ENCODE assay signal across 8 cellular contexts in the genomic region with DNA sequence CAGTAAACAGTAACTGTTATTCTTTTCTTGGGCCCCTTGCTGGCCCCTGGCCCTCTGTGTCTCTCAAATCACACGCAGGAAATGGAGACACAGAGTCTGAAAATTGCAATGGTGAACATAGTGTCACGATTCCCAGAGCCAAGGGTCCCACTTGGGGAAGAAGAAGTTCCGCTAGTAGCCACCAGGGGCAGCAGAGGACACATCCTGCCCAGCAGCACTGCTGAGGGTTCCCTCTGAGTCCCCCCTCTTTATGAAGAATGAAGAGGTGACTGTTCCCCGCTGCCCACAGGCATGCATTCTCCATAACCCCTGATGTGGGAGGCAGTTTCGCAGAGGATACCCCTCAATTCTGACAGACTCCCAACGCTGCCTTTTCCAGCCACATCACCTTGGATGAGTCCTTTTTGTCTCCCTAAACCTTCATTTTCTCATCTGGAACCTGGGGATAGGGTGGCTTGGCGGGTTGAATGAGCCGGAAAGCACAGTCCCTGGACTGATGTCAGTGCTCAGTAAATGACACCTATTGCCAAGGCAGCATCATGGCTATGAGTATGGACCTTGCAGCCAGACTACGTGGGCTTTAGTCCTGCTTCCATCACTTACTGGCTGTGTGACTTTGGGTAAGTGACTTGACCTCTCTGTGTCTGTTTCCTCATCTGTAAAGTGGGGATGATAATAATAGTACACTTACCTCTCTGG.
A peak's percentile ranks its signal among the peaks of the same experiment; 100 is the strongest.
DNase-seq lines count a peak whose midpoint lies in the region; ATAC-seq, FAIRE-seq and TF ChIP-seq lines count a peak whose summit lies in the region.

No MANE protein-coding gene starts in this region.

- no peaks in the 10 kb centered on the region for H3K9me3 Mint-ChIP-seq in activated T-cell treated with anti-CD3 and anti-CD28 coated beads, Interleukin-2, amount 50 U/mL, for 24 hours

- intact Hi-C loops in A673 (cut with micrococcal nuclease; ENCODE audit: unreplicated experiment), result loop anchor here (10.0 kb wide), 1 partner anchor 109 kb away; no protein-coding TSS in a partner anchor

- DNase-seq in A673 (ENCODE audit: low spot score), result peak; percentile 66
- DNase-seq in GM12891 (ENCODE audit: insufficient read length, low spot score), result peak; percentile 58
- peak; percentile 36 to 67 for DNase-seq in NCI-H446 (lab: John Stamatoyannopoulos, UW)
- DNase-seq in activated T-cell treated with anti-CD3 and anti-CD28 coated beads, Interleukin-2, amount 50 U/mL, for 24 hours, result peak; percentile 59
- peak; percentile 59 for DNase-seq in glomerular visceral epithelial cell (ENCODE audit: extremely low spot score)
- peak; percentile 80 for DNase-seq in retina
- DNase-seq in NCI-H524 treated with DMSO at 0.1 percent for 48 hours (lab: John Stamatoyannopoulos, UW), result no peak

- TF ChIP-seq CTCF in A673 (conservative IDR thresholded peaks at IDR 0.05; ENCODE audit: low read depth, low read length), result peak; percentile 86

- H3K4me3 Mint-ChIP-seq in activated T-cell treated with anti-CD3 and anti-CD28 coated beads, Interleukin-2, amount 50 U/mL, for 24 hours, result no peak overlapping the region

- no peak for ATAC-seq in GM19397 (IDR thresholded peaks at IDR 0.05; ENCODE audit: unreplicated experiment)

- H3K4me3 ChIP-seq in A673 (ENCODE audit: low read depth, low read length, poor library complexity, severe bottlenecking), result no peak overlapping the region

- H3K27ac ChIP-seq in A673 (ENCODE audit: low read depth, low read length, poor library complexity, severe bottlenecking), result no peak overlapping the region

- FAIRE-seq in GM12891 (lab: Jason Lieb, UNC), result peak; percentile 33

- H3K27me3 Mint-ChIP-seq in activated T-cell treated with anti-CD3 and anti-CD28 coated beads, Interleukin-2, amount 50 U/mL, for 24 hours, result peaks cover 9% of the 10 kb centered on the region

- no peak overlapping the region for H3K27ac Mint-ChIP-seq in activated T-cell treated with anti-CD3 and anti-CD28 coated beads, Interleukin-2, amount 50 U/mL, for 24 hours

- no peaks in the 10 kb centered on the region for H3K4me1 Mint-ChIP-seq in activated T-cell treated with anti-CD3 and anti-CD28 coated beads, Interleukin-2, amount 50 U/mL, for 24 hours (ENCODE audit: low read depth)

- TF ChIP-seq POLR2A in GM12891 (IDR thresholded peaks at IDR 0.05; ENCODE audit: low read depth, low read length), result no peak

- H3K9me3 ChIP-seq in A673 (ENCODE audit: low read depth, low read length, poor library complexity, severe bottlenecking), result no peaks in the 10 kb centered on the region

- no peaks in the 10 kb centered on the region for H3K36me3 Mint-ChIP-seq in activated T-cell treated with anti-CD3 and anti-CD28 coated beads, Interleukin-2, amount 50 U/mL, for 24 hours (ENCODE audit: low read depth)

- no peaks in the 10 kb centered on the region for H3K36me3 ChIP-seq in A673 (ENCODE audit: insufficient read depth, low read length, poor library complexity, severe bottlenecking)

- no TSS peak for BruUV-seq in A673 (replicated peaks; lab: Mats Ljungman, UMichigan)

- H3K4me1 ChIP-seq in A673 (ENCODE audit: insufficient read depth, low read length, poor library complexity, severe bottlenecking), result no peaks in the 10 kb centered on the region

- no peaks in the 10 kb centered on the region for H3K27me3 ChIP-seq in A673 (replicated peaks; ENCODE audit: insufficient read depth, low read depth, low read length, poor library complexity)

- CTCF ChIA-PET in A673 (lab: Charles Lee), result no interaction called here

- POLR2A ChIA-PET in A673 (lab: Charles Lee; ENCODE audit: low non-redundant PET), result no interaction called here

TF ChIP-seq in GM12891, 5 proteins besides CTCF, POLR2A, EP300 and RAD21:
- TF ChIP-seq POLR2AphosphoS5 (IDR thresholded peaks at IDR 0.05; ENCODE audit: low read depth, low read length) (no peak), POU2F2 (IDR thresholded peaks at IDR 0.05; ENCODE audit: low read depth, low read length) (no peak), PAX5 (IDR thresholded peaks at IDR 0.05; ENCODE audit: insufficient read depth, low read length, severe bottlenecking) (no peak), TAF1 (IDR thresholded peaks at IDR 0.05; ENCODE audit: low read depth, low read length) (no peak), SPI1 (IDR thresholded peaks at IDR 0.05; ENCODE audit: low read depth, low read length) (no peak)
